15 cellular contexts compared by ENCODE assay signal in genomic region chr3:32972482-32973146, GRCh38. TPM values are rescaled to one million over a fixed set of nuclear protein-coding genes. Genes with fewer than 3 reads are reported as not detected.
"Had no signal": no experiment of that assay in that cellular context is flagged by ENCODE, and none has a peak within 500 bp of the region (broad histone marks: within the 10 kb centered on the region; RNA-seq: fewer than 3 reads in every experiment).

No MANE protein-coding gene starts in this region.

- H3K36me3 ChIP-seq: breast epithelium, esophagus muscularis mucosa, pancreas had no signal

- H3K4me1 ChIP-seq: breast epithelium, pancreas had no signal

- DNase-seq: activated CD4-positive, alpha-beta T cell treated with anti-CD3 and anti-CD28 coated beads, Interleukin-2, amount 50 U/mL, for 1 hour; activated naive CD4-positive, alpha-beta T cell; activated T-cell treated with anti-CD3 and anti-CD28 coated beads, Interleukin-2, amount 50 U/mL, for 48 hours; anterior cingulate cortex; dorsolateral prefrontal cortex; naive B cell; pancreas; stimulated activated CD4-positive, alpha-beta T cell treated with anti-CD3 and anti-CD28 coated beads, Interleukin-2, amount 100 ng/mL, for 24 hours had no signal

- H3K4me3 Mint-ChIP-seq: naive B cell; stimulated activated effector memory CD8-positive, alpha-beta T cell treated with anti-CD3 and anti-CD28 coated beads, Interleukin-12 subunit alpha, Interleukin-12 subunit beta, amount 100 ng/mL, for 72 hours had no signal

- H3K27ac Mint-ChIP-seq: naive B cell; stimulated activated effector memory CD8-positive, alpha-beta T cell treated with anti-CD3 and anti-CD28 coated beads, Interleukin-12 subunit alpha, Interleukin-12 subunit beta, amount 100 ng/mL, for 72 hours had no signal

- ATAC-seq: left lobe of liver; pancreas; stimulated activated effector memory CD8-positive, alpha-beta T cell treated with anti-CD3 and anti-CD28 coated beads, Interleukin-12 subunit alpha, Interleukin-12 subunit beta, amount 100 ng/mL, for 72 hours had no signal

- H3K9me3 Mint-ChIP-seq: stimulated activated effector memory CD8-positive, alpha-beta T cell treated with anti-CD3 and anti-CD28 coated beads, Interleukin-12 subunit alpha, Interleukin-12 subunit beta, amount 100 ng/mL, for 72 hours had no signal

- H3K9me3 ChIP-seq: breast epithelium, esophagus muscularis mucosa, pancreas had no signal

- H3K27me3 ChIP-seq: breast epithelium, dorsolateral prefrontal cortex, esophagus muscularis mucosa, hepatocyte, pancreas had no signal

- H3K27ac ChIP-seq: breast epithelium, dorsolateral prefrontal cortex, esophagus muscularis mucosa, hepatocyte, pancreas had no signal

- H3K4me3 ChIP-seq: breast epithelium, dorsolateral prefrontal cortex, esophagus muscularis mucosa, hepatocyte, pancreas had no signal

RNA-seq across cellular contexts. Expression of gene CCR4, which starts 21.2 kb away (rescaled TPM):
- total RNA-seq: lung microvascular endothelial cell had no signal
- polyA plus RNA-seq: hepatocyte, keratinocyte, pancreas had no signal
